In genomic region chr3:72669224-72669623, GRCh38 we compare ENCODE assay signal across 22 cellular contexts.
DNase-seq lines count a peak whose midpoint lies in the region; ATAC-seq, FAIRE-seq and TF ChIP-seq lines count a peak whose summit lies in the region.
"Had no signal": no experiment of that assay in that cellular context is flagged by ENCODE, and none has a peak within 500 bp of the region (broad histone marks: within the 10 kb centered on the region; RNA-seq: fewer than 3 reads in every experiment).

No MANE protein-coding gene starts in this region.

- H3K4me2 ChIP-seq in HepG2 (ENCODE audit: low read depth, low read length) (no peak overlapping the region), GM23338 (no peak overlapping the region), GM12878 (ENCODE audit: control insufficient read depth, insufficient read depth) (no peak overlapping the region)
- H3K4me2 ChIP-seq: A549; BLaER1 treated with 17β-estradiol and CSF1 and Interleukin-3, amounts not matched to agents 10 nM and 100 nM had no signal

- 21% methylated on average over 2 of the region's 2 CpGs for WGBS in HepG2 (ENCODE audit: low lambda C conversion rate)
- 93% methylated on average over 1 of the region's 2 CpGs for WGBS in right lobe of liver (ENCODE audit: insufficient coverage, low coverage, low lambda C conversion rate, missing lambda C conversion rate)
- WGBS in GM12878 (ENCODE audit: insufficient coverage, insufficient replicate concordance, low lambda C conversion rate, missing lambda C conversion rate), result 23% methylated on average over 2 of the region's 2 CpGs

- peak overlapping the region; percentile 15 for H2AFZ ChIP-seq in HepG2 (ENCODE audit: low read length)
- H2AFZ ChIP-seq in GM23338, result peak overlapping the region; percentile 18; the same call in 1 of the 2 replicates
- H2AFZ ChIP-seq in GM12878 (ENCODE audit: control insufficient read depth, low read depth, low read length), result no peak overlapping the region

- DNase-seq in HepG2 (ENCODE audit: low spot score), result no peak
- DNase-seq in right lobe of liver, result no peak
- no peak for DNase-seq in GM23338 (ENCODE audit: low spot score)
- no peak for DNase-seq in GM12878 (ENCODE audit: low read depth, low spot score)
- no peak for DNase-seq in DMS79 treated with DMSO at 0.1 percent for 48 hours (lab: John Stamatoyannopoulos, UW)
- DNase-seq: AML-193; Caco-2; Calu3; CD4-positive, alpha-beta T cell; CD8-positive, alpha-beta T cell; DND-41; EL; GDM1 had no signal

- no peaks in the 10 kb centered on the region for H3F3A ChIP-seq in GM23338 (replicated peaks; ENCODE audit: low read depth)

- POLR2A ChIA-PET in HepG2 (lab: Yijun Ruan, JAX), result no interaction called here
- POLR2A ChIA-PET in GM12878 (lab: Charles Lee), result no interaction called here

- no peaks in the 10 kb centered on the region for H3K9me3 ChIP-seq in HepG2 (ENCODE audit: low read length)
- no peaks in the 10 kb centered on the region for H3K9me3 ChIP-seq in right lobe of liver
- no peaks in the 10 kb centered on the region for H3K9me3 ChIP-seq in GM12878 (replicated peaks; ENCODE audit: control insufficient read depth, insufficient read depth, low read length)
- H3K9me3 ChIP-seq: A549, Caco-2 had no signal

- H3K36me3 ChIP-seq in HepG2 (replicated peaks in 1 of 2; ENCODE audit: control insufficient read depth in 1 of 2, insufficient read depth in 2 of 2, low read length in 2 of 2), result no peaks in the 10 kb centered on the region
- no peaks in the 10 kb centered on the region for H3K36me3 ChIP-seq in right lobe of liver
- H3K36me3 ChIP-seq in GM23338 (ENCODE audit: insufficient read depth), result no peaks in the 10 kb centered on the region
- H3K36me3 ChIP-seq in GM12878 (ENCODE audit: control insufficient read depth in 2 of 2, insufficient read depth in 2 of 2, low read length in 1 of 2), result no peaks in the 10 kb centered on the region
- H3K36me3 ChIP-seq: BLaER1 treated with 17β-estradiol and CSF1 and Interleukin-3, amounts not matched to agents 10 nM and 100 nM had no signal

- intact Hi-C loops in HepG2 (cut with micrococcal nuclease; ENCODE audit: unreplicated experiment) (no loop called here), right lobe of liver (cut with DNase I) (no loop called here), GM12878 (cut with micrococcal nuclease; ENCODE audit: unreplicated experiment) (no loop called here)

- no TSS peak for BruUV-seq in HepG2 (replicated peaks; lab: Mats Ljungman, UMichigan)
- no TSS peak for BruUV-seq in GM12878 (replicated peaks; lab: Mats Ljungman, UMichigan)

- peaks cover 4% of the 10 kb centered on the region; the same call in 1 of the 2 replicates for H3K9me2 ChIP-seq in GM23338 (ENCODE audit: insufficient read depth)

- in situ Hi-C loops in HepG2 (cut with HindIII; ENCODE audit: extremely low pct_ligation_motif_present, low pct_unique_long_range_greater_than_20kb) (loop anchor here (5.0 kb wide), 1 partner anchor 148 kb away; no protein-coding TSS in a partner anchor), GM12878 (cut with MboI) (loop anchor here (5.0 to 10.0 kb wide), 2 partner anchors 153 to 416 kb away; no protein-coding TSS in a partner anchor)

- H3K9ac ChIP-seq in HepG2 (ENCODE audit: insufficient read depth, low read depth, low read length), result no peak overlapping the region
- no peak overlapping the region for H3K9ac ChIP-seq in GM12878 (ENCODE audit: control insufficient read depth, insufficient read depth, low read length)
- H3K9ac ChIP-seq: BLaER1 treated with 17β-estradiol and CSF1 and Interleukin-3, amounts not matched to agents 10 nM and 100 nM had no signal

- H3K27ac Mint-ChIP-seq in GM23338, result no peak overlapping the region
- H3K27ac Mint-ChIP-seq: B cell; CD4-positive, alpha-beta T cell; CD8-positive, alpha-beta T cell had no signal

- peaks cover 4% of the 10 kb centered on the region; the same call in 1 of the 3 replicates for H3K9me3 Mint-ChIP-seq in GM23338
- H3K9me3 Mint-ChIP-seq: CD4-positive, alpha-beta T cell; CD8-positive, alpha-beta T cell had no signal

- H4K20me1 ChIP-seq in HepG2 (ENCODE audit: insufficient read depth, low read length) (no peaks in the 10 kb centered on the region), GM23338 (replicated peaks; ENCODE audit: insufficient read depth) (no peaks in the 10 kb centered on the region), GM12878 (ENCODE audit: control insufficient read depth, insufficient read depth) (no peaks in the 10 kb centered on the region)
- H4K20me1 ChIP-seq: BLaER1 treated with 17β-estradiol and CSF1 and Interleukin-3, amounts not matched to agents 10 nM and 100 nM had no signal

- FAIRE-seq in HepG2 (lab: Jason Lieb, UNC), result no peak
- no peak for FAIRE-seq in GM12878 (lab: Jason Lieb, UNC)
- FAIRE-seq: A549, D721Med, GM12891, GM19239 had no signal

- H3K4me3 Mint-ChIP-seq in GM23338, result no peak overlapping the region
- H3K4me3 Mint-ChIP-seq: B cell; CD4-positive, alpha-beta T cell; CD8-positive, alpha-beta T cell had no signal

- ATAC-seq in HepG2 (no peak), right lobe of liver (no peak), GM23338 (no peak), GM12878 (no peak), HG02884 (IDR thresholded peaks at IDR 0.05; ENCODE audit: unreplicated experiment) (no peak)
- ATAC-seq: A549; CD8-positive, alpha-beta T cell had no signal

- H3K4me3 ChIP-seq in HepG2 (replicated peaks in 1 of 3; ENCODE audit: insufficient read depth in 1 of 3, low read depth in 2 of 3, low read length in 3 of 3) (no peak overlapping the region), right lobe of liver (no peak overlapping the region), GM23338 (no peak overlapping the region), GM12878 (no peak overlapping the region)
- H3K4me3 ChIP-seq: A549; BLaER1 treated with 17β-estradiol and CSF1 and Interleukin-3, amounts not matched to agents 10 nM and 100 nM had no signal

- CTCF ChIA-PET in HepG2 (lab: Yijun Ruan, JAX; ENCODE audit: low intra/inter-chr PET ratio, low total read pairs), result no interaction called here
- CTCF ChIA-PET in GM12878 (lab: Yijun Ruan, JAX), result interaction anchor here (1.1 to 9.1 kb wide), 2 partner anchors 153 to 417 kb away, joined by 3 to 239 read pairs; no protein-coding TSS in a partner anchor

- H3K4me1 ChIP-seq in HepG2 (ENCODE audit: insufficient read depth, low read length), result peaks cover 1% of the 10 kb centered on the region; the same call in 1 of the 2 replicates
- no peaks in the 10 kb centered on the region for H3K4me1 ChIP-seq in right lobe of liver
- peaks cover 4% of the 10 kb centered on the region for H3K4me1 ChIP-seq in GM23338 (ENCODE audit: insufficient read depth)
- no peaks in the 10 kb centered on the region for H3K4me1 ChIP-seq in GM12878 (ENCODE audit: control insufficient read depth, insufficient read depth, low read length)
- H3K4me1 ChIP-seq: A549, Caco-2 had no signal

- SMC1A ChIA-PET in GM12878 (lab: Charles Lee; ENCODE audit: uncharacterized antibody, unreplicated experiment), result interaction anchor here (1.5 to 5.1 kb wide), 3 partner anchors 147 to 151 kb away, joined by 3 to 55 read pairs (median 6); no protein-coding TSS in a partner anchor

- TF ChIP-seq RAD21 in HepG2 (CRISPR knock-in tag; IDR thresholded peaks at IDR 0.05) (no peak), GM12878 (IDR thresholded peaks at IDR 0.05; ENCODE audit: insufficient read depth, low read depth, low read length) (no peak)

- TF ChIP-seq EP300 in HepG2 (IDR thresholded peaks at IDR 0.05; ENCODE audit: low read depth in 2 of 2, low read length in 2 of 2) (no peak), HepG2 (CRISPR knock-in tag; IDR thresholded peaks at IDR 0.05; ENCODE audit: borderline replicate concordance) (no peak), GM12878 (IDR thresholded peaks at IDR 0.05; ENCODE audit: borderline replicate concordance in 1 of 2, control insufficient read depth in 1 of 2, low read depth in 2 of 2, low read length in 2 of 2) (no peak)

- H3K27me3 Mint-ChIP-seq in GM23338 (ENCODE audit: insufficient read depth, low read depth, poor library complexity), result no peaks in the 10 kb centered on the region
- H3K27me3 Mint-ChIP-seq: CD4-positive, alpha-beta T cell had no signal

- RAD21 ChIA-PET in GM12878 (lab: Charles Lee; ENCODE audit: unreplicated experiment), result interaction anchor here (1.2 to 1.3 kb wide), 2 partner anchors 14 to 153 kb away, joined by 3 read pairs; no protein-coding TSS in a partner anchor

- TF ChIP-seq POLR2A in HepG2 (IDR thresholded peaks at IDR 0.05; ENCODE audit: insufficient read depth in 1 of 2, low read depth in 2 of 2, low read length in 2 of 2), result no peak
- no peak for TF ChIP-seq POLR2A in right lobe of liver (IDR thresholded peaks at IDR 0.05)
- TF ChIP-seq POLR2A in GM12878 (IDR thresholded peaks at IDR 0.05; ENCODE audit: low read depth, low read length), result no peak

- no peak for TF ChIP-seq CTCF in HepG2 (CRISPR knock-in tag; IDR thresholded peaks at IDR 0.05)
- TF ChIP-seq CTCF in right lobe of liver (IDR thresholded peaks at IDR 0.05), result no peak
- no peak for TF ChIP-seq CTCF in GM23338 (conservative IDR thresholded peaks at IDR 0.05; ENCODE audit: low read depth in 2 of 2)
- no peak for TF ChIP-seq CTCF in GM12878 (IDR thresholded peaks at IDR 0.05 in 2 of 3, conservative IDR thresholded peaks at IDR 0.05 in 1 of 3; ENCODE audit: control insufficient read depth in 2 of 3, extremely low read depth in 1 of 3, insufficient read depth in 1 of 3, low read depth in 3 of 3, low read length in 3 of 3)

- H3K27ac ChIP-seq in HepG2 (ENCODE audit: extremely low read length, insufficient read depth, low read length) (no peak overlapping the region), right lobe of liver (no peak overlapping the region), GM23338 (ENCODE audit: low read depth) (no peak overlapping the region), GM12878 (ENCODE audit: control insufficient read depth, insufficient read depth) (no peak overlapping the region)
- H3K27ac ChIP-seq: 22Rv1; A549; BLaER1 treated with 17β-estradiol and CSF1 and Interleukin-3, amounts not matched to agents 10 nM and 100 nM; C4-2B had no signal

- H3K79me2 ChIP-seq in HepG2 (ENCODE audit: insufficient read depth, low read length), result no peaks in the 10 kb centered on the region
- H3K79me2 ChIP-seq in GM23338 (replicated peaks; ENCODE audit: insufficient read depth), result no peaks in the 10 kb centered on the region
- no peaks in the 10 kb centered on the region for H3K79me2 ChIP-seq in GM12878 (ENCODE audit: control insufficient read depth, insufficient read depth, low read length)

- peaks cover 2% of the 10 kb centered on the region for H3K4me1 Mint-ChIP-seq in GM23338

- H3K36me3 Mint-ChIP-seq in GM23338 (ENCODE audit: low read depth), result no peaks in the 10 kb centered on the region
- H3K36me3 Mint-ChIP-seq: CD8-positive, alpha-beta T cell had no signal

- no peaks in the 10 kb centered on the region for H3K27me3 ChIP-seq in HepG2 (ENCODE audit: control insufficient read depth in 1 of 2, insufficient read depth in 2 of 2, low read length in 2 of 2)
- H3K27me3 ChIP-seq in right lobe of liver, result no peaks in the 10 kb centered on the region
- no peaks in the 10 kb centered on the region for H3K27me3 ChIP-seq in GM23338 (ENCODE audit: insufficient read depth)
- H3K27me3 ChIP-seq in GM12878 (replicated peaks in 1 of 2; ENCODE audit: control insufficient read depth in 2 of 2, insufficient read depth in 2 of 2, low read length in 1 of 2), result no peaks in the 10 kb centered on the region
- H3K27me3 ChIP-seq: BLaER1 treated with 17β-estradiol and CSF1 and Interleukin-3, amounts not matched to agents 10 nM and 100 nM had no signal

TF ChIP-seq in GM23338, 12 proteins besides CTCF, POLR2A, EP300 and RAD21 (continues in another document):
- TF ChIP-seq ZNF114 (CRISPR knock-in tag; IDR thresholded peaks at IDR 0.05), result no peak
